In the genomic region with DNA sequence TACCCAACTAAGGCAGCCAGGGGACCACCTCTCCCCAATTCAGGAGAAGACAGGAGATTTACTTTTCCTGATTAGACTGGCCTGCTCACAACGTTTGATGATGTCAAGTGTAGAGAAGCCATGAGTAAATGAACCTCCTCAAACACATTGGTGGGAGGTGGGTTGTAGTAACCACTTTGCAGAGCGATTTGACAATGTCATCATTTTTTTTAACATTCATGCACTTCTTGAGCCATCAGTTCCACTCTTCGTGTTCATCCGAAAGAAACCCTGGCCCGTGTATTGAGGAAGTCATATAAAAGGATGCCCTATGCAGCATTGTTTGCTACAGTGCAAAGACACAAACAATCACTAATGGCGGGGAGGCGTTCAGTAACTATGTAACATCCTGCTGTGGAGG, we compare ENCODE assay signal across 1 cellular context.
TF ChIP-seq lines count a peak whose summit lies in the region.

No MANE protein-coding gene starts in this region.

TF ChIP-seq in IMR-90, 13 proteins besides CTCF, POLR2A, EP300 and RAD21:
- TF ChIP-seq RFX5 (IDR thresholded peaks at IDR 0.05; ENCODE audit: low read depth, low read length) (no peak), RCOR1 (IDR thresholded peaks at IDR 0.05; ENCODE audit: insufficient replicate concordance, low read length) (no peak), MAFK (IDR thresholded peaks at IDR 0.05; ENCODE audit: low read depth, low read length) (peak; percentile 34; the same call in 1 of the 2 replicates), FOS (IDR thresholded peaks at IDR 0.05; ENCODE audit: low read depth, low read length) (no peak), MXI1 (IDR thresholded peaks at IDR 0.05; ENCODE audit: borderline replicate concordance, low read depth, low read length) (no peak), NFE2L2 (IDR thresholded peaks at IDR 0.05; ENCODE audit: low read depth, low read length) (no peak)
- TF ChIP-seq, protein P1, sequence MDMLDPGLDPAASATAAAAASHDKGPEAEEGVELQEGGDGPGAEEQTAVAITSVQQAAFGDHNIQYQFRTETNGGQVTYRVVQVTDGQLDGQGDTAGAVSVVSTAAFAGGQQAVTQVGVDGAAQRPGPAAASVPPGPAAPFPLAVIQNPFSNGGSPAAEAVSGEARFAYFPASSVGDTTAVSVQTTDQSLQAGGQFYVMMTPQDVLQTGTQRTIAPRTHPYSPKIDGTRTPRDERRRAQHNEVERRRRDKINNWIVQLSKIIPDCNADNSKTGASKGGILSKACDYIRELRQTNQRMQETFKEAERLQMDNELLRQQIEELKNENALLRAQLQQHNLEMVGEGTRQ (IDR thresholded peaks at IDR 0.05; ENCODE audit: low read depth, low read length): no peak
TF ChIP-seq in IMR-90: peak in this region for 1.
